ENCODE assay signal across 8 cellular contexts in genomic region chr18:77400561-77400960, GRCh38.
"Had no signal": no experiment of that assay in that cellular context is flagged by ENCODE, and none has a peak within 500 bp of the region (broad histone marks: within the 10 kb centered on the region; RNA-seq: fewer than 3 reads in every experiment).

No MANE protein-coding gene starts in this region.

- H3K4me3 Mint-ChIP-seq: GM23338, H9, HFFc6, IgD-negative memory B cell had no signal

- H2AFZ ChIP-seq: GM23338 had no signal

- DNase-seq: H9, HFFc6, KBM-7 had no signal

- H3K27ac ChIP-seq: HL-60 had no signal

- H3K9me3 Mint-ChIP-seq: GM23338, H9, IgD-negative memory B cell had no signal

- H3K36me3 Mint-ChIP-seq: IgD-negative memory B cell had no signal

- H3K27ac Mint-ChIP-seq: GM23338, H9, HFFc6, IgD-negative memory B cell had no signal

- H3K4me2 ChIP-seq: GM23338 had no signal

- H3K4me1 Mint-ChIP-seq: GM23338, H9, IgD-negative memory B cell had no signal

- ATAC-seq: GM23338, HCT116, HepG2 had no signal

- H3K4me3 ChIP-seq: GM23338 had no signal
